2 cellular contexts compared by ENCODE assay signal in the genomic region with DNA sequence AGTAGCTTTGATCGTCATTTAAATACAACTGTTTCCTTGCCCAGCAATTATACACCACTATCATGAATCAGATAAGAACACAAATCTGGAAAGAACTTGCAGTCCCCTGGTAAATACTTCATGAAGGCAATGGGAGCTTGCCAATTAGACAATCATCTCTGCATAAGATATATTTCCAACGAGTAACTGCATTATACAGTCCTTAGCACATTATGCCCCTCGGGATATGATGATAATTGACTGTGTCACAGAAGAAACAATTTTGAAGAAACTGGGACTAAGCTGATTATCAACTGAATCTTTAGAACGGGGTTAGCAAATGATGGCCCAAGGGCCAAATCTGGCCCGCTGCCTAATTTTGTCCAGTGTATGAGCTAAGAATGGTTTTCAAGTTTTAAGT.
TF ChIP-seq lines count a peak whose summit lies in the region.

No MANE protein-coding gene starts in this region.

TF ChIP-seq in SK-N-SH treated with all-trans-retinoic acid at 6 μM for 48 hours, 23 proteins besides CTCF, POLR2A, EP300 and RAD21 (continued from another document):
- TF ChIP-seq, protein P1, sequence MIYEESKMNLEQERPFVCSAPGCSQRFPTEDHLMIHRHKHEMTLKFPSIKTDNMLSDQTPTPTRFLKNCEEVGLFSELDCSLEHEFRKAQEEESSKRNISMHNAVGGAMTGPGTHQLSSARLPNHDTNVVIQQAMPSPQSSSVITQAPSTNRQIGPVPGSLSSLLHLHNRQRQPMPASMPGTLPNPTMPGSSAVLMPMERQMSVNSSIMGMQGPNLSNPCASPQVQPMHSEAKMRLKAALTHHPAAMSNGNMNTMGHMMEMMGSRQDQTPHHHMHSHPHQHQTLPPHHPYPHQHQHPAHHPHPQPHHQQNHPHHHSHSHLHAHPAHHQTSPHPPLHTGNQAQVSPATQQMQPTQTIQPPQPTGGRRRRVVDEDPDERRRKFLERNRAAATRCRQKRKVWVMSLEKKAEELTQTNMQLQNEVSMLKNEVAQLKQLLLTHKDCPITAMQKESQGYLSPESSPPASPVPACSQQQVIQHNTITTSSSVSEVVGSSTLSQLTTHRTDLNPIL (CRISPR knock-in tag; IDR thresholded peaks at IDR 0.05; ENCODE audit: low read depth) = 0 out of 2 replicates have a peak, but pooled peaks have one; percentile 25
- TF ChIP-seq CSDC2 (CRISPR knock-in tag; IDR thresholded peaks at IDR 0.05) (no peak), ESRRG (CRISPR knock-in tag; IDR thresholded peaks at IDR 0.05) (no peak), ZFP30 (CRISPR knock-in tag; IDR thresholded peaks at IDR 0.05) (no peak), TOX (CRISPR knock-in tag; IDR thresholded peaks at IDR 0.05; ENCODE audit: borderline replicate concordance) (no peak), TCF4 (CRISPR knock-in tag; IDR thresholded peaks at IDR 0.05; ENCODE audit: borderline replicate concordance) (peak; percentile 80)
- TF ChIP-seq, protein P2, sequence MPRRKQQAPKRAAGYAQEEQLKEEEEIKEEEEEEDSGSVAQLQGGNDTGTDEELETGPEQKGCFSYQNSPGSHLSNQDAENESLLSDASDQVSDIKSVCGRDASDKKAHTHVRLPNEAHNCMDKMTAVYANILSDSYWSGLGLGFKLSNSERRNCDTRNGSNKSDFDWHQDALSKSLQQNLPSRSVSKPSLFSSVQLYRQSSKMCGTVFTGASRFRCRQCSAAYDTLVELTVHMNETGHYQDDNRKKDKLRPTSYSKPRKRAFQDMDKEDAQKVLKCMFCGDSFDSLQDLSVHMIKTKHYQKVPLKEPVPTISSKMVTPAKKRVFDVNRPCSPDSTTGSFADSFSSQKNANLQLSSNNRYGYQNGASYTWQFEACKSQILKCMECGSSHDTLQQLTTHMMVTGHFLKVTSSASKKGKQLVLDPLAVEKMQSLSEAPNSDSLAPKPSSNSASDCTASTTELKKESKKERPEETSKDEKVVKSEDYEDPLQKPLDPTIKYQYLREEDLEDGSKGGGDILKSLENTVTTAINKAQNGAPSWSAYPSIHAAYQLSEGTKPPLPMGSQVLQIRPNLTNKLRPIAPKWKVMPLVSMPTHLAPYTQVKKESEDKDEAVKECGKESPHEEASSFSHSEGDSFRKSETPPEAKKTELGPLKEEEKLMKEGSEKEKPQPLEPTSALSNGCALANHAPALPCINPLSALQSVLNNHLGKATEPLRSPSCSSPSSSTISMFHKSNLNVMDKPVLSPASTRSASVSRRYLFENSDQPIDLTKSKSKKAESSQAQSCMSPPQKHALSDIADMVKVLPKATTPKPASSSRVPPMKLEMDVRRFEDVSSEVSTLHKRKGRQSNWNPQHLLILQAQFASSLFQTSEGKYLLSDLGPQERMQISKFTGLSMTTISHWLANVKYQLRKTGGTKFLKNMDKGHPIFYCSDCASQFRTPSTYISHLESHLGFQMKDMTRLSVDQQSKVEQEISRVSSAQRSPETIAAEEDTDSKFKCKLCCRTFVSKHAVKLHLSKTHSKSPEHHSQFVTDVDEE (CRISPR knock-in tag; IDR thresholded peaks at IDR 0.05) = peak; percentile 92
TF ChIP-seq in SK-N-SH treated with all-trans-retinoic acid at 6 μM for 48 hours: peak in this region for 9.

TF ChIP-seq in GM23338, 12 proteins besides CTCF, POLR2A, EP300 and RAD21 (continued from another document):
- TF ChIP-seq, protein P3, sequence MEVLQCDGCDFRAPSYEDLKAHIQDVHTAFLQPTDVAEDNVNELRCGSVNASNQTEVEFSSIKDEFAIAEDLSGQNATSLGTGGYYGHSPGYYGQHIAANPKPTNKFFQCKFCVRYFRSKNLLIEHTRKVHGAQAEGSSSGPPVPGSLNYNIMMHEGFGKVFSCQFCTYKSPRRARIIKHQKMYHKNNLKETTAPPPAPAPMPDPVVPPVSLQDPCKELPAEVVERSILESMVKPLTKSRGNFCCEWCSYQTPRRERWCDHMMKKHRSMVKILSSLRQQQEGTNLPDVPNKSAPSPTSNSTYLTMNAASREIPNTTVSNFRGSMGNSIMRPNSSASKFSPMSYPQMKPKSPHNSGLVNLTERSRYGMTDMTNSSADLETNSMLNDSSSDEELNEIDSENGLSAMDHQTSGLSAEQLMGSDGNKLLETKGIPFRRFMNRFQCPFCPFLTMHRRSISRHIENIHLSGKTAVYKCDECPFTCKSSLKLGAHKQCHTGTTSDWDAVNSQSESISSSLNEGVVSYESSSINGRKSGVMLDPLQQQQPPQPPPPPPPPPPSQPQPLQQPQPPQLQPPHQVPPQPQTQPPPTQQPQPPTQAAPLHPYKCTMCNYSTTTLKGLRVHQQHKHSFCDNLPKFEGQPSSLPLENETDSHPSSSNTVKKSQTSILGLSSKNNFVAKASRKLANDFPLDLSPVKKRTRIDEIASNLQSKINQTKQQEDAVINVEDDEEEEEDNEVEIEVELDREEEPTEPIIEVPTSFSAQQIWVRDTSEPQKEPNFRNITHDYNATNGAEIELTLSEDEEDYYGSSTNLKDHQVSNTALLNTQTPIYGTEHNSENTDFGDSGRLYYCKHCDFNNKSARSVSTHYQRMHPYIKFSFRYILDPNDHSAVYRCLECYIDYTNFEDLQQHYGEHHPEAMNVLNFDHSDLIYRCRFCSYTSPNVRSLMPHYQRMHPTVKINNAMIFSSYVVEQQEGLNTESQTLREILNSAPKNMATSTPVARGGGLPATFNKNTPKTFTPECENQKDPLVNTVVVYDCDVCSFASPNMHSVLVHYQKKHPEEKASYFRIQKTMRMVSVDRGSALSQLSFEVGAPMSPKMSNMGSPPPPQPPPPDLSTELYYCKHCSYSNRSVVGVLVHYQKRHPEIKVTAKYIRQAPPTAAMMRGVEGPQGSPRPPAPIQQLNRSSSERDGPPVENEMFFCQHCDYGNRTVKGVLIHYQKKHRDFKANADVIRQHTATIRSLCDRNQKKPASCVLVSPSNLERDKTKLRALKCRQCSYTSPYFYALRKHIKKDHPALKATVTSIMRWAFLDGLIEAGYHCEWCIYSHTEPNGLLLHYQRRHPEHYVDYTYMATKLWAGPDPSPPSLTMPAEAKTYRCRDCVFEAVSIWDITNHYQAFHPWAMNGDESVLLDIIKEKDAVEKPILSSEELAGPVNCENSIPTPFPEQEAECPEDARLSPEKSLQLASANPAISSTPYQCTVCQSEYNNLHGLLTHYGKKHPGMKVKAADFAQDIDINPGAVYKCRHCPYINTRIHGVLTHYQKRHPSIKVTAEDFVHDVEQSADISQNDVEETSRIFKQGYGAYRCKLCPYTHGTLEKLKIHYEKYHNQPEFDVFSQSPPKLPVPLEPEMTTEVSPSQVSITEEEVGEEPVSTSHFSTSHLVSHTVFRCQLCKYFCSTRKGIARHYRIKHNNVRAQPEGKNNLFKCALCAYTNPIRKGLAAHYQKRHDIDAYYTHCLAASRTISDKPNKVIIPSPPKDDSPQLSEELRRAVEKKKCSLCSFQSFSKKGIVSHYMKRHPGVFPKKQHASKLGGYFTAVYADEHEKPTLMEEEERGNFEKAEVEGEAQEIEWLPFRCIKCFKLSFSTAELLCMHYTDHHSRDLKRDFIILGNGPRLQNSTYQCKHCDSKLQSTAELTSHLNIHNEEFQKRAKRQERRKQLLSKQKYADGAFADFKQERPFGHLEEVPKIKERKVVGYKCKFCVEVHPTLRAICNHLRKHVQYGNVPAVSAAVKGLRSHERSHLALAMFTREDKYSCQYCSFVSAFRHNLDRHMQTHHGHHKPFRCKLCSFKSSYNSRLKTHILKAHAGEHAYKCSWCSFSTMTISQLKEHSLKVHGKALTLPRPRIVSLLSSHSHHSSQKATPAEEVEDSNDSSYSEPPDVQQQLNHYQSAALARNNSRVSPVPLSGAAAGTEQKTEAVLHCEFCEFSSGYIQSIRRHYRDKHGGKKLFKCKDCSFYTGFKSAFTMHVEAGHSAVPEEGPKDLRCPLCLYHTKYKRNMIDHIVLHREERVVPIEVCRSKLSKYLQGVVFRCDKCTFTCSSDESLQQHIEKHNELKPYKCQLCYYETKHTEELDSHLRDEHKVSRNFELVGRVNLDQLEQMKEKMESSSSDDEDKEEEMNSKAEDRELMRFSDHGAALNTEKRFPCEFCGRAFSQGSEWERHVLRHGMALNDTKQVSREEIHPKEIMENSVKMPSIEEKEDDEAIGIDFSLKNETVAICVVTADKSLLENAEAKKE (CRISPR knock-in tag; IDR thresholded peaks at IDR 0.05) = no peak
- no peak for TF ChIP-seq ZNF114 (CRISPR knock-in tag; IDR thresholded peaks at IDR 0.05)
- TF ChIP-seq, protein P4, sequence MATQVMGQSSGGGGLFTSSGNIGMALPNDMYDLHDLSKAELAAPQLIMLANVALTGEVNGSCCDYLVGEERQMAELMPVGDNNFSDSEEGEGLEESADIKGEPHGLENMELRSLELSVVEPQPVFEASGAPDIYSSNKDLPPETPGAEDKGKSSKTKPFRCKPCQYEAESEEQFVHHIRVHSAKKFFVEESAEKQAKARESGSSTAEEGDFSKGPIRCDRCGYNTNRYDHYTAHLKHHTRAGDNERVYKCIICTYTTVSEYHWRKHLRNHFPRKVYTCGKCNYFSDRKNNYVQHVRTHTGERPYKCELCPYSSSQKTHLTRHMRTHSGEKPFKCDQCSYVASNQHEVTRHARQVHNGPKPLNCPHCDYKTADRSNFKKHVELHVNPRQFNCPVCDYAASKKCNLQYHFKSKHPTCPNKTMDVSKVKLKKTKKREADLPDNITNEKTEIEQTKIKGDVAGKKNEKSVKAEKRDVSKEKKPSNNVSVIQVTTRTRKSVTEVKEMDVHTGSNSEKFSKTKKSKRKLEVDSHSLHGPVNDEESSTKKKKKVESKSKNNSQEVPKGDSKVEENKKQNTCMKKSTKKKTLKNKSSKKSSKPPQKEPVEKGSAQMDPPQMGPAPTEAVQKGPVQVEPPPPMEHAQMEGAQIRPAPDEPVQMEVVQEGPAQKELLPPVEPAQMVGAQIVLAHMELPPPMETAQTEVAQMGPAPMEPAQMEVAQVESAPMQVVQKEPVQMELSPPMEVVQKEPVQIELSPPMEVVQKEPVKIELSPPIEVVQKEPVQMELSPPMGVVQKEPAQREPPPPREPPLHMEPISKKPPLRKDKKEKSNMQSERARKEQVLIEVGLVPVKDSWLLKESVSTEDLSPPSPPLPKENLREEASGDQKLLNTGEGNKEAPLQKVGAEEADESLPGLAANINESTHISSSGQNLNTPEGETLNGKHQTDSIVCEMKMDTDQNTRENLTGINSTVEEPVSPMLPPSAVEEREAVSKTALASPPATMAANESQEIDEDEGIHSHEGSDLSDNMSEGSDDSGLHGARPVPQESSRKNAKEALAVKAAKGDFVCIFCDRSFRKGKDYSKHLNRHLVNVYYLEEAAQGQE (IDR thresholded peaks at IDR 0.05; ENCODE audit: unreplicated experiment) = no peak
- TF ChIP-seq CREB1 (CRISPR knock-in tag; IDR thresholded peaks at IDR 0.05; ENCODE audit: low read depth) = no peak
- TF ChIP-seq, protein P5, sequence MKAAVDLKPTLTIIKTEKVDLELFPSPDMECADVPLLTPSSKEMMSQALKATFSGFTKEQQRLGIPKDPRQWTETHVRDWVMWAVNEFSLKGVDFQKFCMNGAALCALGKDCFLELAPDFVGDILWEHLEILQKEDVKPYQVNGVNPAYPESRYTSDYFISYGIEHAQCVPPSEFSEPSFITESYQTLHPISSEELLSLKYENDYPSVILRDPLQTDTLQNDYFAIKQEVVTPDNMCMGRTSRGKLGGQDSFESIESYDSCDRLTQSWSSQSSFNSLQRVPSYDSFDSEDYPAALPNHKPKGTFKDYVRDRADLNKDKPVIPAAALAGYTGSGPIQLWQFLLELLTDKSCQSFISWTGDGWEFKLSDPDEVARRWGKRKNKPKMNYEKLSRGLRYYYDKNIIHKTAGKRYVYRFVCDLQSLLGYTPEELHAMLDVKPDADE (IDR thresholded peaks at IDR 0.05) = no peak
- TF ChIP-seq EZH2phosphoT487 (IDR thresholded peaks at IDR 0.05; ENCODE audit: unreplicated experiment) = no peak
- no peak for TF ChIP-seq POLR2AphosphoS5 (IDR thresholded peaks at IDR 0.05; ENCODE audit: low read depth)
